Comparison of ENCODE assay signal across 1 cellular context in genomic region chr20:53664121-53664520, GRCh38.
TF ChIP-seq lines count a peak whose summit lies in the region.

No MANE protein-coding gene starts in this region.

TF ChIP-seq in WTC11, 78 proteins besides CTCF, POLR2A, EP300 and RAD21 (continued from another document):
- TF ChIP-seq, protein P1, sequence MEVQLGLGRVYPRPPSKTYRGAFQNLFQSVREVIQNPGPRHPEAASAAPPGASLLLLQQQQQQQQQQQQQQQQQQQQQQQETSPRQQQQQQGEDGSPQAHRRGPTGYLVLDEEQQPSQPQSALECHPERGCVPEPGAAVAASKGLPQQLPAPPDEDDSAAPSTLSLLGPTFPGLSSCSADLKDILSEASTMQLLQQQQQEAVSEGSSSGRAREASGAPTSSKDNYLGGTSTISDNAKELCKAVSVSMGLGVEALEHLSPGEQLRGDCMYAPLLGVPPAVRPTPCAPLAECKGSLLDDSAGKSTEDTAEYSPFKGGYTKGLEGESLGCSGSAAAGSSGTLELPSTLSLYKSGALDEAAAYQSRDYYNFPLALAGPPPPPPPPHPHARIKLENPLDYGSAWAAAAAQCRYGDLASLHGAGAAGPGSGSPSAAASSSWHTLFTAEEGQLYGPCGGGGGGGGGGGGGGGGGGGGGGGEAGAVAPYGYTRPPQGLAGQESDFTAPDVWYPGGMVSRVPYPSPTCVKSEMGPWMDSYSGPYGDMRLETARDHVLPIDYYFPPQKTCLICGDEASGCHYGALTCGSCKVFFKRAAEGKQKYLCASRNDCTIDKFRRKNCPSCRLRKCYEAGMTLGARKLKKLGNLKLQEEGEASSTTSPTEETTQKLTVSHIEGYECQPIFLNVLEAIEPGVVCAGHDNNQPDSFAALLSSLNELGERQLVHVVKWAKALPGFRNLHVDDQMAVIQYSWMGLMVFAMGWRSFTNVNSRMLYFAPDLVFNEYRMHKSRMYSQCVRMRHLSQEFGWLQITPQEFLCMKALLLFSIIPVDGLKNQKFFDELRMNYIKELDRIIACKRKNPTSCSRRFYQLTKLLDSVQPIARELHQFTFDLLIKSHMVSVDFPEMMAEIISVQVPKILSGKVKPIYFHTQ (CRISPR knock-in tag; IDR thresholded peaks at IDR 0.05) = no peak
- TF ChIP-seq, protein P2, sequence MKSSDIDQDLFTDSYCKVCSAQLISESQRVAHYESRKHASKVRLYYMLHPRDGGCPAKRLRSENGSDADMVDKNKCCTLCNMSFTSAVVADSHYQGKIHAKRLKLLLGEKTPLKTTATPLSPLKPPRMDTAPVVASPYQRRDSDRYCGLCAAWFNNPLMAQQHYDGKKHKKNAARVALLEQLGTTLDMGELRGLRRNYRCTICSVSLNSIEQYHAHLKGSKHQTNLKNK (CRISPR knock-in tag; IDR thresholded peaks at IDR 0.05) = no peak
